In genomic region chr1:113401728-113402127, GRCh38 we compare ENCODE assay signal across 25 cellular contexts.
"Had no signal": no experiment of that assay in that cellular context is flagged by ENCODE, and none has a peak within 500 bp of the region (broad histone marks: within the 10 kb centered on the region; RNA-seq: fewer than 3 reads in every experiment).

No MANE protein-coding gene starts in this region.

- H3K36me3 Mint-ChIP-seq: naive thymus-derived CD4-positive, alpha-beta T cell; stimulated activated naive B cell treated with anti-CD40 and anti-IgM and Interleukin-4, amounts not matched to agents 10 μg/mL and 1 μg/mL and 100 μg/mL, for 72 hours; type B pancreatic cell had no signal

- H3K4me3 Mint-ChIP-seq: naive thymus-derived CD4-positive, alpha-beta T cell; nephron progenitor cell; stimulated activated naive B cell treated with anti-CD40 and anti-IgM and Interleukin-4, amounts not matched to agents 10 μg/mL and 1 μg/mL and 100 μg/mL, for 72 hours; stimulated activated naive CD8-positive, alpha-beta T cell treated with anti-CD3 and anti-CD28 coated beads, Interleukin-15, Interleukin-2, amounts not matched to agents 100 ng/mL and 50 ng/mL, for 24 hours; type B pancreatic cell had no signal

- H2AFZ ChIP-seq: hepatocyte had no signal

- H3K9me3 Mint-ChIP-seq: naive thymus-derived CD4-positive, alpha-beta T cell; nephron progenitor cell; stimulated activated naive B cell treated with anti-CD40 and anti-IgM and Interleukin-4, amounts not matched to agents 10 μg/mL and 1 μg/mL and 100 μg/mL, for 72 hours; stimulated activated naive CD8-positive, alpha-beta T cell treated with anti-CD3 and anti-CD28 coated beads, Interleukin-15, Interleukin-2, amounts not matched to agents 100 ng/mL and 50 ng/mL, for 24 hours; type B pancreatic cell had no signal

- H3K4me3 ChIP-seq: dorsolateral prefrontal cortex, esophagus muscularis mucosa, gastroesophageal sphincter, heart left ventricle, hepatocyte, psoas muscle, sigmoid colon, spleen, suprapubic skin had no signal

- H3K27me3 ChIP-seq: dorsolateral prefrontal cortex, esophagus muscularis mucosa, foreskin keratinocyte, gastroesophageal sphincter, heart left ventricle, hepatocyte, sigmoid colon, suprapubic skin had no signal

- H3K27ac ChIP-seq: dorsolateral prefrontal cortex, esophagus muscularis mucosa, foreskin keratinocyte, gastroesophageal sphincter, heart left ventricle, hepatocyte, psoas muscle, sigmoid colon, spleen, suprapubic skin had no signal

- H3K4me2 ChIP-seq: hepatocyte had no signal

- ATAC-seq: foreskin keratinocyte; gastroesophageal sphincter; heart left ventricle; left lobe of liver; naive thymus-derived CD4-positive, alpha-beta T cell; psoas muscle; right cardiac atrium; stimulated activated naive B cell treated with anti-CD40 and anti-IgM and Interleukin-4, amounts not matched to agents 10 μg/mL and 1 μg/mL and 100 μg/mL, for 72 hours had no signal

- H3K27ac Mint-ChIP-seq: naive thymus-derived CD4-positive, alpha-beta T cell; nephron progenitor cell; stimulated activated naive B cell treated with anti-CD40 and anti-IgM and Interleukin-4, amounts not matched to agents 10 μg/mL and 1 μg/mL and 100 μg/mL, for 72 hours; stimulated activated naive CD8-positive, alpha-beta T cell treated with anti-CD3 and anti-CD28 coated beads, Interleukin-15, Interleukin-2, amounts not matched to agents 100 ng/mL and 50 ng/mL, for 24 hours; type B pancreatic cell had no signal

- H3K4me1 Mint-ChIP-seq: stimulated activated naive B cell treated with anti-CD40 and anti-IgM and Interleukin-4, amounts not matched to agents 10 μg/mL and 1 μg/mL and 100 μg/mL, for 72 hours had no signal

- H3K27me3 Mint-ChIP-seq: type B pancreatic cell had no signal

- H3K4me1 ChIP-seq: psoas muscle had no signal

- DNase-seq: cerebellar nuclear complex; dorsolateral prefrontal cortex; effector CD4-positive, alpha-beta T cell; foreskin keratinocyte; heart left ventricle; kidney; mammary epithelial cell; mesendoderm; midbrain; naive thymus-derived CD4-positive, alpha-beta T cell; nephron progenitor cell; nucleus accumbens; psoas muscle; right cardiac atrium; sigmoid colon; spleen; stimulated activated CD4-positive, alpha-beta T cell treated with anti-CD3 and anti-CD28 coated beads, Interleukin-2, amount 100 ng/mL, for 48 hours; stimulated activated naive B cell treated with anti-CD40 and anti-IgM and Interleukin-4, amounts not matched to agents 10 μg/mL and 1 μg/mL and 100 μg/mL, for 72 hours had no signal

- H3K9me3 ChIP-seq: esophagus muscularis mucosa, gastroesophageal sphincter, heart left ventricle, psoas muscle, sigmoid colon, spleen, suprapubic skin had no signal

- H3K36me3 ChIP-seq: esophagus muscularis mucosa, gastroesophageal sphincter, heart left ventricle, sigmoid colon, spleen, suprapubic skin had no signal
